24 cellular contexts compared by ENCODE assay signal in genomic region chr6:106967936-106968555, GRCh38.
"Had no signal": no experiment of that assay in that cellular context is flagged by ENCODE, and none has a peak within 500 bp of the region (broad histone marks: within the 10 kb centered on the region; RNA-seq: fewer than 3 reads in every experiment).

No MANE protein-coding gene starts in this region.

- H3K4me3 Mint-ChIP-seq: activated CD4-positive, alpha-beta memory T cell treated with anti-CD3 and anti-CD28 coated beads for 36 hours; stimulated activated naive CD8-positive, alpha-beta T cell treated with anti-CD3 and anti-CD28 coated beads, Interleukin-15, Interleukin-2, amounts not matched to agents 100 ng/mL and 50 ng/mL, for 24 hours had no signal

- H3K27ac ChIP-seq: brain microvascular endothelial cell, esophagus muscularis mucosa, gastrocnemius medialis, prostate gland, right atrium auricular region, spleen, tibial artery had no signal

- H3K36me3 ChIP-seq: brain microvascular endothelial cell, esophagus muscularis mucosa, gastrocnemius medialis, prostate gland, right atrium auricular region, tibial artery had no signal

- H3K27ac Mint-ChIP-seq: activated CD4-positive, alpha-beta memory T cell treated with anti-CD3 and anti-CD28 coated beads for 36 hours; stimulated activated naive CD8-positive, alpha-beta T cell treated with anti-CD3 and anti-CD28 coated beads, Interleukin-15, Interleukin-2, amounts not matched to agents 100 ng/mL and 50 ng/mL, for 24 hours had no signal

- ATAC-seq: gastrocnemius medialis, left cardiac atrium had no signal

- H3K27me3 Mint-ChIP-seq: naive B cell had no signal

- H3K9me3 ChIP-seq: esophagus muscularis mucosa, gastrocnemius medialis, prostate gland, right atrium auricular region, spleen, tibial artery had no signal

- H3K4me3 ChIP-seq: esophagus muscularis mucosa, gastrocnemius medialis, prostate gland, right atrium auricular region, spleen, tibial artery had no signal

- DNase-seq: activated CD4-positive, alpha-beta memory T cell treated with anti-CD3 and anti-CD28 coated beads for 36 hours; activated CD4-positive, alpha-beta T cell treated with anti-CD3 and anti-CD28 coated beads for 4 hours; activated CD4-positive, CD25-positive, alpha-beta regulatory T cell; activated effector memory CD4-positive, alpha-beta T cell treated with anti-CD3 and anti-CD28 coated beads, Interleukin-2, amount 50 U/mL, for 16 hours; activated naive CD4-positive, alpha-beta T cell treated with anti-CD3 and anti-CD28 coated beads, Interleukin-2, amount 50 U/mL, for 16 hours; aorta; brain microvascular endothelial cell; central memory CD4-positive, alpha-beta T cell; dermis blood vessel endothelial cell; effector CD8-positive, alpha-beta T cell; gastrocnemius medialis; hippocampal formation; left cardiac atrium; mesendoderm; naive B cell; spleen; stimulated activated CD4-positive, alpha-beta T cell treated with anti-CD3 and anti-CD28 coated beads, Interleukin-4, amount 100 ng/mL, for 24 hours; T-helper 1 cell; T1000; tibial artery had no signal

- H3K36me3 Mint-ChIP-seq: activated CD4-positive, alpha-beta memory T cell treated with anti-CD3 and anti-CD28 coated beads for 36 hours had no signal

- H3K9me3 Mint-ChIP-seq: activated CD4-positive, alpha-beta memory T cell treated with anti-CD3 and anti-CD28 coated beads for 36 hours; stimulated activated naive CD8-positive, alpha-beta T cell treated with anti-CD3 and anti-CD28 coated beads, Interleukin-15, Interleukin-2, amounts not matched to agents 100 ng/mL and 50 ng/mL, for 24 hours had no signal

- H3K4me1 ChIP-seq: gastrocnemius medialis, prostate gland, right atrium auricular region had no signal
